In genomic region chr10:23172846-23173548, GRCh38 we compare ENCODE assay signal across 13 cellular contexts. TPM values are rescaled to one million over a fixed set of nuclear protein-coding genes. Genes with fewer than 3 reads are reported as not detected.
DNase-seq lines count a peak whose midpoint lies in the region; ATAC-seq and TF ChIP-seq lines count a peak whose summit lies in the region.
"Had no signal": no experiment of that assay in that cellular context is flagged by ENCODE, and none has a peak within 500 bp of the region (broad histone marks: within the 10 kb centered on the region; RNA-seq: fewer than 3 reads in every experiment).

No MANE protein-coding gene starts in this region.

- in situ Hi-C loops in gastrocnemius medialis (cut with MboI; ENCODE audit: low sequenced_read_pairs in 4 of 4) (loop anchor here in 1 of 4 donors (25.0 kb wide), 1 partner anchor 1389 kb away; no protein-coding TSS in a partner anchor), HAP-1 (cut with MboI; ENCODE audit: low sequenced_read_pairs) (loop anchor here (25.0 kb wide), 3 partner anchors 364 to 1339 kb away; no protein-coding TSS in a partner anchor), ACHN (cut with HindIII; ENCODE audit: low pct_ligation_motif_present, low pct_unique_long_range_greater_than_20kb, low sequenced_read_pairs) (no loop called here)

- no peak for TF ChIP-seq POLR2A in gastrocnemius medialis (IDR thresholded peaks at IDR 0.05)

- no peaks in the 10 kb centered on the region for H3K9me3 ChIP-seq in iPS-18c (ENCODE audit: control insufficient read depth, insufficient read depth, low read length)
- H3K9me3 ChIP-seq in gastrocnemius medialis = no peaks in the 10 kb centered on the region
- H3K9me3 ChIP-seq in HAP-1 = no peaks in the 10 kb centered on the region
- H3K9me3 ChIP-seq: uterus had no signal

- no peak for TF ChIP-seq CTCF in gastrocnemius medialis (IDR thresholded peaks at IDR 0.05 in 4 of 5, conservative IDR thresholded peaks at IDR 0.05 in 1 of 5)

- intact Hi-C loops in gastrocnemius medialis (cut with DNase I; ENCODE audit: low total_unique reads) = no loop called here

- peaks cover 0 to 17% of the 10 kb centered on the region in 2 donors for H3K4me1 ChIP-seq in gastrocnemius medialis
- H3K4me1 ChIP-seq in HAP-1 = no peaks in the 10 kb centered on the region

- no peak for ATAC-seq in activated T-cell treated with anti-CD3 and anti-CD28 coated beads, Interleukin-2, amount 50 U/mL, for 72 hours (replicated peaks in 1 of 2)
- ATAC-seq in gastrocnemius medialis (no peak), GM21576 (IDR thresholded peaks at IDR 0.05; ENCODE audit: unreplicated experiment) (no peak)

- H3K27ac ChIP-seq in gastrocnemius medialis = no peak overlapping the region
- H3K27ac ChIP-seq: brain microvascular endothelial cell, epithelial cell of prostate, uterus had no signal

- peak overlapping the region; percentile 0; the same call in 1 of the 2 replicates for H3K4me3 ChIP-seq in iPS-18c (ENCODE audit: insufficient read depth, low read depth, low read length)
- H3K4me3 ChIP-seq in gastrocnemius medialis = peak overlapping the region; percentile 10 to 43 (median 32)
- no peak overlapping the region for H3K4me3 ChIP-seq in HAP-1
- H3K4me3 ChIP-seq: uterus had no signal

- H3K36me3 ChIP-seq in gastrocnemius medialis (no peaks in the 10 kb centered on the region), HAP-1 (replicated peaks) (no peaks in the 10 kb centered on the region)
- H3K36me3 ChIP-seq: brain microvascular endothelial cell, uterus had no signal

- H3K4me3 Mint-ChIP-seq in activated T-cell treated with anti-CD3 and anti-CD28 coated beads, Interleukin-2, amount 50 U/mL, for 72 hours = peak overlapping the region; percentile 22 to 44

- H3K4me1 Mint-ChIP-seq in activated T-cell treated with anti-CD3 and anti-CD28 coated beads, Interleukin-2, amount 50 U/mL, for 72 hours (ENCODE audit: low read depth) = peaks cover 8% of the 10 kb centered on the region

- no peaks in the 10 kb centered on the region for H3K36me3 Mint-ChIP-seq in activated T-cell treated with anti-CD3 and anti-CD28 coated beads, Interleukin-2, amount 50 U/mL, for 72 hours (ENCODE audit: insufficient read depth in 2 of 2)

- no peak for DNase-seq in activated T-cell treated with anti-CD3 and anti-CD28 coated beads, Interleukin-2, amount 50 U/mL, for 72 hours
- DNase-seq in activated T-cell treated with anti-CD3 and anti-CD28 coated beads, Interleukin-2, amount 50 U/mL, for 1 hour = no peak
- DNase-seq in NCI-H69 (lab: John Stamatoyannopoulos, UW) (peak; percentile 4), gastrocnemius medialis (no peak), HAP-1 (ENCODE audit: low spot score in 2 of 2) (no peak), ACHN (no peak)
- DNase-seq: activated CD4-positive, alpha-beta T cell treated with anti-CD3 and anti-CD28 coated beads for 1 hour; brain microvascular endothelial cell; uterus had no signal

- H3K27me3 ChIP-seq in gastrocnemius medialis (peaks cover 43 to 63% (median 61%) of the 10 kb centered on the region in 3 donors), HAP-1 (ENCODE audit: low read depth) (peaks cover 20% of the 10 kb centered on the region)

- H3K27ac Mint-ChIP-seq in activated T-cell treated with anti-CD3 and anti-CD28 coated beads, Interleukin-2, amount 50 U/mL, for 72 hours = no peak overlapping the region

- H3K27me3 Mint-ChIP-seq in activated T-cell treated with anti-CD3 and anti-CD28 coated beads, Interleukin-2, amount 50 U/mL, for 72 hours (ENCODE audit: low read depth) = peaks cover 66% of the 10 kb centered on the region

- no peaks in the 10 kb centered on the region for H3K9me3 Mint-ChIP-seq in activated T-cell treated with anti-CD3 and anti-CD28 coated beads, Interleukin-2, amount 50 U/mL, for 72 hours

RNA-seq across cellular contexts. Expression of gene PTF1A, which starts 19.1 kb away (rescaled TPM):
- total RNA-seq in activated T-cell treated with anti-CD3 and anti-CD28 coated beads, Interleukin-2, amount 50 U/mL, for 72 hours = not detected
- total RNA-seq in gastrocnemius medialis = not detected
- total RNA-seq: SK-MEL-5 had no signal
